In the genomic region with DNA sequence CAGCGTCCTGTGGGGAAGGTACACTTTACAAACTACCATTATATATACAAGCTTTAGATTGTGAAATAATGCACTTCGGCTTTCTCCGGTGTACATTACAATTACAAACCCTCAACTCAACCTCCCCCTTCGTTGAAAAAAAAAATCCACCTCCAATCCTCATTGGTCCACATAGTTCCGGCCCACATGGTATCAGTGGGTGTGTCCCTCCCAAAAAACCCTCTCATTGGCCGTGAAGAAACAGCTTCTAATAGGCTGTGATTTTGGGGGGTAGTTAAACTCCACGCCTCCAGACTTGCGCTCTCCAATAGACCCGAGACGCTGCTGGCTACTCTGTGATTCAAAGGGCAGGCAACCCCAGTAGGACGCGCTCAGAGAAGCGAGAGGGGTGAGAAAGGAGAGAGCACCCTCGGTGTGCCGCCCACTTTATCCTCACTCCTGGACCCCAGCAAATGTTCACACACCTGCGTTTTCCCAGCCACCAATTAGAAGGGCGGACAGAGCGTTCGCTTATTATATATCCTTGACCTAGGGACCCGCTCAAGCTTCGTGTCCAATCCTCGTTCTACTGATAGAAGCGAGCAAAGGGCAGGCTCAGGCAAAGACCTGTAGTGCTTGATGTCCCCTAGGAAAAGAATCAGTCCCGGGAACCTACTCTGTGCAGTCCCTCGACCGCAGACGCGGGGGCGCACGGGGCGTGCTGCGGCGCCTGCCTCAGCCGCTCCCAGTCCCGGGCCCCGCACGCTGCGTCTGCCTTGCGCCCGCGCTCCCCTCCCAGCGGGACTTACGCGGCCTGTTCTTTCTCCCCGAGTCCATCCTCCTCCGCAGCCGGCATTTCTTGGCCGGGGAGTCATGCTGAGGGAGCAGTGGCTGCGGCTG, we compare ENCODE assay signal across 8 cellular contexts. TPM values are rescaled to one million over a fixed set of nuclear protein-coding genes. Genes with fewer than 3 reads are reported as not detected.
DNase-seq lines count a peak whose midpoint lies in the region; ATAC-seq and TF ChIP-seq lines count a peak whose summit lies in the region.

No MANE protein-coding gene starts in this region.

- in situ Hi-C loops in SK-MEL-5 (cut with HindIII; ENCODE audit: low pct_unique_long_range_greater_than_20kb, low sequenced_read_pairs) = no loop called here

- DNase-seq in GM06990 (ENCODE audit: extremely low read depth, insufficient read length) (peak; percentile 81), HFF-Myc (ENCODE audit: extremely low read depth, low read depth) (peak; percentile 95), MV-4-11 (lab: John Stamatoyannopoulos, UW) (peak; percentile 99), SK-MEL-5 (ENCODE audit: low read depth, low spot score) (peak; percentile 90), Right ventricle myocardium inferior (ENCODE audit: missing footprints) (peak; percentile 79), ovary (peak; percentile 73 to 84 (median 75)), tibial nerve (ENCODE audit: low spot score in 2 of 2) (peak; percentile 34 to 67)
- DNase-seq in activated naive CD8-positive, alpha-beta T cell treated with anti-CD3 and anti-CD28 coated beads for 36 hours = peak; percentile 75

- H3K27ac ChIP-seq in ovary = peak overlapping the region; percentile 80 to 86
- H3K27ac ChIP-seq in tibial nerve = peak overlapping the region; percentile 82 to 89 (median 86)

- no peaks in the 10 kb centered on the region for H3K9me3 Mint-ChIP-seq in activated naive CD8-positive, alpha-beta T cell treated with anti-CD3 and anti-CD28 coated beads for 36 hours

- TF ChIP-seq POLR2A in ovary (IDR thresholded peaks at IDR 0.05) (peak; percentile 68), tibial nerve (IDR thresholded peaks at IDR 0.05) (peak; percentile 56 to 91)

- peak; percentile 89 for ATAC-seq in Right ventricle myocardium inferior

- no peak for TF ChIP-seq CTCF in GM06990 (IDR thresholded peaks at IDR 0.05; ENCODE audit: insufficient read depth, low read length, poor library complexity, severe bottlenecking)
- TF ChIP-seq CTCF in HFF-Myc (IDR thresholded peaks at IDR 0.05; ENCODE audit: low read depth, low read length, missing control alignments) = no peak
- TF ChIP-seq CTCF in ovary (IDR thresholded peaks at IDR 0.05) = no peak
- no peak for TF ChIP-seq CTCF in tibial nerve (IDR thresholded peaks at IDR 0.05)

- no peak overlapping the region for H3K27ac Mint-ChIP-seq in activated naive CD8-positive, alpha-beta T cell treated with anti-CD3 and anti-CD28 coated beads for 36 hours

- H3K36me3 ChIP-seq in GM06990 (ENCODE audit: control insufficient read depth, insufficient read depth, low read length) (no peaks in the 10 kb centered on the region; the same call in 1 of the 2 replicates), ovary (no peaks in the 10 kb centered on the region), tibial nerve (no peaks in the 10 kb centered on the region)

- H3K4me3 ChIP-seq in GM06990 (replicated peaks; ENCODE audit: low read depth, low read length) (peak overlapping the region; percentile 86), HFF-Myc (replicated peaks; ENCODE audit: low read depth, low read length) (peak overlapping the region; percentile 89), ovary (peak overlapping the region; percentile 86), tibial nerve (peak overlapping the region; percentile 75 to 94 (median 88))

- intact Hi-C loops in Right ventricle myocardium inferior (cut with DNase I) (loop anchor here (1.0 kb wide), 1 partner anchor 52 kb away; no protein-coding TSS in a partner anchor), ovary (cut with DNase I) (no loop called here)

- peaks cover 7% of the 10 kb centered on the region for H3K4me1 Mint-ChIP-seq in activated naive CD8-positive, alpha-beta T cell treated with anti-CD3 and anti-CD28 coated beads for 36 hours

- no peaks in the 10 kb centered on the region for H3K9me3 ChIP-seq in ovary
- H3K9me3 ChIP-seq in tibial nerve = no peaks in the 10 kb centered on the region

- H3K36me3 Mint-ChIP-seq in activated naive CD8-positive, alpha-beta T cell treated with anti-CD3 and anti-CD28 coated beads for 36 hours = no peaks in the 10 kb centered on the region

- no peak for TF ChIP-seq EP300 in ovary (IDR thresholded peaks at IDR 0.05)
- peak; percentile 62 to 96 for TF ChIP-seq EP300 in tibial nerve (IDR thresholded peaks at IDR 0.05)

- H3K27me3 ChIP-seq in GM06990 (replicated peaks; ENCODE audit: control insufficient read depth, insufficient read depth, low read length) (no peaks in the 10 kb centered on the region), ovary (no peaks in the 10 kb centered on the region), tibial nerve (no peaks in the 10 kb centered on the region)

- H3K4me3 Mint-ChIP-seq in activated naive CD8-positive, alpha-beta T cell treated with anti-CD3 and anti-CD28 coated beads for 36 hours = no peak overlapping the region

- WGBS in ovary, 3 donors = 0% methylated on average over 47 to 49 of the region's 49 CpGs
- WGBS in tibial nerve, 2 donors = 1 to 2% methylated on average over 29 to 38 of the region's 49 CpGs

- H3K4me1 ChIP-seq in ovary (ENCODE audit: insufficient read depth) (peaks cover 3% of the 10 kb centered on the region), tibial nerve (peaks cover 0 to 17% (median 10%) of the 10 kb centered on the region in 4 donors)

- H3K27me3 Mint-ChIP-seq in activated naive CD8-positive, alpha-beta T cell treated with anti-CD3 and anti-CD28 coated beads for 36 hours = peaks cover 28% of the 10 kb centered on the region

RNA-seq across cellular contexts. Expression of a gene that starts 1.0 kb away (rescaled TPM):
- total RNA-seq in SK-MEL-5 (2014; rRNA removed; shearing (Covaris generic)) = 2.2 and 2.4 TPM in 2 replicates
- 1.5 and 1.9 TPM in 2 replicates for polyA plus RNA-seq in SK-MEL-5 (2015; cell fraction: cytosol; rRNA removed)
- polyA plus RNA-seq in SK-MEL-5 (2015; cell fraction: nucleus; rRNA removed) = 1.1 and 2.1 TPM in 2 replicates
- total RNA-seq in activated naive CD8-positive, alpha-beta T cell treated with anti-CD3 and anti-CD28 coated beads for 36 hours = 1 to 10 TPM; 2.0 TPM
- 19.0 TPM for total RNA-seq in Right ventricle myocardium inferior
- total RNA-seq in ovary = 1 to 10 TPM; 1.7 to 6.2 (median 4.5) TPM
- 1 to 10 TPM; 2.0 to 5.7 TPM for polyA plus RNA-seq in ovary
- total RNA-seq in tibial nerve = 1 to 10 TPM; 6.3 to 9.6 (median 7.4) TPM

RNA-seq across cellular contexts. Expression of a gene that starts 57.3 kb away (rescaled TPM):
- 10.5 and 10.7 TPM in 2 replicates for total RNA-seq in SK-MEL-5 (2014; rRNA removed; shearing (Covaris generic))
- polyA plus RNA-seq in SK-MEL-5 (2015; cell fraction: cytosol; rRNA removed) = 5.5 and 6.0 TPM in 2 replicates
- 7.9 and 13.0 TPM in 2 replicates for polyA plus RNA-seq in SK-MEL-5 (2015; cell fraction: nucleus; rRNA removed)
- 10 to 100 TPM; 61.7 to 63.2 TPM for total RNA-seq in activated naive CD8-positive, alpha-beta T cell treated with anti-CD3 and anti-CD28 coated beads for 36 hours
- 3.0 TPM for total RNA-seq in Right ventricle myocardium inferior
- 1 to 10 TPM; 2.6 to 9.3 (median 6.3) TPM for total RNA-seq in ovary
- polyA plus RNA-seq in ovary = 1 to 10 TPM; 2.4 to 2.5 TPM
- total RNA-seq in tibial nerve = 1 to 10 TPM; 1.6 to 4.8 (median 2.3) TPM

Comparison
In these comparisons a context has a peak if more than half of its experiments do, and no peak if none do; other contexts are left out.
1. Peak in every context shown above with its lines: DNase-seq, ATAC-seq, H3K4me3 ChIP-seq and H3K27ac ChIP-seq.